In the genomic region with DNA sequence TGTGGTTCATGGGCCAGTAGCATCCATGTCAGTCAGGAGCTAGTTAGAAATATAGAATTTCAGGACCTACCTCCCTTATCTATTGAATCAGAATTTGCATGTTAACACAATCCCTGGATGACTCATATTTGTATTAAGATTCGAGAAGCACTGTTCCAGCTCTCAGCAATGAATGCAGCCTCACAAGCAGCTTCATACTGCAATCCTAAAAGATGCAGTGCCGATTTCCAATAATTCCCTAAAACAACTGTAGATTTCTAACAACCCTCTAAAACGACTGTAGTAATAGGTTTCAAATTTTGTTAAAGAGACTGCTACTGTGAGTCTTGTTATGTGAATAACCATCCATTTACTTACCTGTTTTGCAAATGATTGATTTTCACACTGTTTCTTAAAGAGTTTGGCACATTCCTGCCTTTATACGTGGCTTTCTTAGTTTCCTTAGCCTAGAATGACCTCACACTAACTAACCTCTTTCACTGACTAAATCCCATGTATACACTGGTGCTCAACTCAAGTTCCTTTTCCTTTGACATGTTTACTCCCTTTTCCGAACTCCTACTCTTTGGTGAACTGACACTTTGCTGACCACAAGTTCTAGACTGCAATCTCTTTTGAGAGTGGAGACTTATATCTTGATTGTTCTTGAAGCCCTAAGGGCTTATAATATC, we compare ENCODE assay signal across 22 cellular contexts.
A peak's percentile ranks its signal among the peaks of the same experiment; 100 is the strongest.
DNase-seq lines count a peak whose midpoint lies in the region; ATAC-seq, FAIRE-seq and TF ChIP-seq lines count a peak whose summit lies in the region.
"Had no signal": no experiment of that assay in that cellular context is flagged by ENCODE, and none has a peak within 500 bp of the region (broad histone marks: within the 10 kb centered on the region; RNA-seq: fewer than 3 reads in every experiment).

No MANE protein-coding gene starts in this region.

- no peak for ATAC-seq in HG03460 (IDR thresholded peaks at IDR 0.05; ENCODE audit: unreplicated experiment)
- ATAC-seq: HepG2, left lung had no signal

- peak; percentile 80 for FAIRE-seq in H54 (lab: Jason Lieb, UNC)
- FAIRE-seq: HepG2 had no signal

- no peak for DNase-seq in H54 (ENCODE audit: insufficient read length, low spot score)
- peak; percentile 51 for DNase-seq in RPMI7951 (ENCODE audit: low read depth)
- peak; percentile 40 for DNase-seq in epithelial cell of prostate (ENCODE audit: low read depth, low spot score)
- peak; percentile 78 for DNase-seq in retinal pigment epithelial cell (ENCODE audit: low read depth)
- no peak for DNase-seq in GM13976 (ENCODE audit: low spot score)
- no peak for DNase-seq in NCI-H1930 (lab: John Stamatoyannopoulos, UW)
- no peak for DNase-seq in superior temporal gyrus (ENCODE audit: extremely low spot score)
- DNase-seq: activated gamma-delta T cell treated with Interleukin-2 at 50 U/mL for 16 hours; C1 segment of cervical spinal cord; left lung; naive B cell; NCI-H1048; OCI-M1; retina; stimulated activated CD4-positive, alpha-beta T cell treated with anti-CD3 and anti-CD28 coated beads, Interleukin-2, amount 100 ng/mL, for 48 hours; SW 1271; thyroid gland; WERI-Rb-1 had no signal

- H3K27ac ChIP-seq in epithelial cell of prostate, result peak overlapping the region; percentile 72
- H3K27ac ChIP-seq: cardiac muscle cell, hepatocyte, left lung, thyroid gland, WERI-Rb-1 had no signal

- in situ Hi-C loops in GM13976 (cut with MboI; ENCODE audit: low sequenced_read_pairs, unreplicated experiment), result no loop called here

- TF ChIP-seq CTCF in retinal pigment epithelial cell (conservative IDR thresholded peaks at IDR 0.05; ENCODE audit: low read depth, low read length), result no peak
- TF ChIP-seq CTCF in GM13976 (IDR thresholded peaks at IDR 0.05; ENCODE audit: borderline replicate concordance, control extremely low read depth, extremely low read depth, insufficient read depth, missing control alignments), result no peak

- TF ChIP-seq POLR2A in H54 (IDR thresholded peaks at IDR 0.05; ENCODE audit: low read depth, low read length), result no peak

- H3K4me3 ChIP-seq in retinal pigment epithelial cell (ENCODE audit: low read length), result no peak overlapping the region
- H3K4me3 ChIP-seq: cardiac muscle cell, hepatocyte, left lung, thyroid gland had no signal

Comparison
In these comparisons a context has a peak if more than half of its experiments do, and no peak if none do; other contexts are left out.
1. DNase-seq: peak in RPMI7951 (single experiment), epithelial cell of prostate (single experiment) and retinal pigment epithelial cell (single experiment); none in H54 (single experiment), GM13976 (single experiment), NCI-H1930 (0 of 2) and superior temporal gyrus (single experiment).